In the genomic region with DNA sequence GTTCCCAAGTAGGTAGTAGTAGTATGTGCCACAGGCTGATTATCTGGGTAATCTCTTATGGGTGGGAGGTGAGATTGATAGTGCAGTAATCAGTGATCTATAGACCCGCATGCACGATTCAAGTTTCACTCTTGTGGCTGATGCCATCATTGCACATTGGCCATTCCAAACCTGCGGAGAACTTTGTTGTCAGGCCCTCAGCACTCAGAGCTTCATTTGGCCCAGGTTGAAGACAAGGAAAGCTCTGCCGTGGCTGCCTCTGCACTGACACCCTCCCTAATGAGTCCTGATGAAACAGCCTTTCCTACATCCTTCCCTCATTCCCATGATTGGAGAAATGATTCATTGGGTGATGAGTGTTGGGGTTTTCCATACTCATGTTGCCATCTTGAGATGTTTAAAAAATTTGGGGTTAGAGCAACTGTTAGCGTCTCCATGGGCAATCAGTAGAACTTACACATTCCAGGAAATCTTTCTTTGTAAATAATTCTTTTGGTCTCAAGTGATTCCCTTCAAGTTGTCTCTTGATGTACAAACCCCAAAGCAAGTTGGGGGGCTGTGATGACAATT, we compare ENCODE assay signal across 1 cellular context.
TF ChIP-seq lines count a peak whose summit lies in the region.

No MANE protein-coding gene starts in this region.

TF ChIP-seq in GM23338, 12 proteins besides CTCF, POLR2A, EP300 and RAD21 (continued from another document):
- TF ChIP-seq, protein P1, sequence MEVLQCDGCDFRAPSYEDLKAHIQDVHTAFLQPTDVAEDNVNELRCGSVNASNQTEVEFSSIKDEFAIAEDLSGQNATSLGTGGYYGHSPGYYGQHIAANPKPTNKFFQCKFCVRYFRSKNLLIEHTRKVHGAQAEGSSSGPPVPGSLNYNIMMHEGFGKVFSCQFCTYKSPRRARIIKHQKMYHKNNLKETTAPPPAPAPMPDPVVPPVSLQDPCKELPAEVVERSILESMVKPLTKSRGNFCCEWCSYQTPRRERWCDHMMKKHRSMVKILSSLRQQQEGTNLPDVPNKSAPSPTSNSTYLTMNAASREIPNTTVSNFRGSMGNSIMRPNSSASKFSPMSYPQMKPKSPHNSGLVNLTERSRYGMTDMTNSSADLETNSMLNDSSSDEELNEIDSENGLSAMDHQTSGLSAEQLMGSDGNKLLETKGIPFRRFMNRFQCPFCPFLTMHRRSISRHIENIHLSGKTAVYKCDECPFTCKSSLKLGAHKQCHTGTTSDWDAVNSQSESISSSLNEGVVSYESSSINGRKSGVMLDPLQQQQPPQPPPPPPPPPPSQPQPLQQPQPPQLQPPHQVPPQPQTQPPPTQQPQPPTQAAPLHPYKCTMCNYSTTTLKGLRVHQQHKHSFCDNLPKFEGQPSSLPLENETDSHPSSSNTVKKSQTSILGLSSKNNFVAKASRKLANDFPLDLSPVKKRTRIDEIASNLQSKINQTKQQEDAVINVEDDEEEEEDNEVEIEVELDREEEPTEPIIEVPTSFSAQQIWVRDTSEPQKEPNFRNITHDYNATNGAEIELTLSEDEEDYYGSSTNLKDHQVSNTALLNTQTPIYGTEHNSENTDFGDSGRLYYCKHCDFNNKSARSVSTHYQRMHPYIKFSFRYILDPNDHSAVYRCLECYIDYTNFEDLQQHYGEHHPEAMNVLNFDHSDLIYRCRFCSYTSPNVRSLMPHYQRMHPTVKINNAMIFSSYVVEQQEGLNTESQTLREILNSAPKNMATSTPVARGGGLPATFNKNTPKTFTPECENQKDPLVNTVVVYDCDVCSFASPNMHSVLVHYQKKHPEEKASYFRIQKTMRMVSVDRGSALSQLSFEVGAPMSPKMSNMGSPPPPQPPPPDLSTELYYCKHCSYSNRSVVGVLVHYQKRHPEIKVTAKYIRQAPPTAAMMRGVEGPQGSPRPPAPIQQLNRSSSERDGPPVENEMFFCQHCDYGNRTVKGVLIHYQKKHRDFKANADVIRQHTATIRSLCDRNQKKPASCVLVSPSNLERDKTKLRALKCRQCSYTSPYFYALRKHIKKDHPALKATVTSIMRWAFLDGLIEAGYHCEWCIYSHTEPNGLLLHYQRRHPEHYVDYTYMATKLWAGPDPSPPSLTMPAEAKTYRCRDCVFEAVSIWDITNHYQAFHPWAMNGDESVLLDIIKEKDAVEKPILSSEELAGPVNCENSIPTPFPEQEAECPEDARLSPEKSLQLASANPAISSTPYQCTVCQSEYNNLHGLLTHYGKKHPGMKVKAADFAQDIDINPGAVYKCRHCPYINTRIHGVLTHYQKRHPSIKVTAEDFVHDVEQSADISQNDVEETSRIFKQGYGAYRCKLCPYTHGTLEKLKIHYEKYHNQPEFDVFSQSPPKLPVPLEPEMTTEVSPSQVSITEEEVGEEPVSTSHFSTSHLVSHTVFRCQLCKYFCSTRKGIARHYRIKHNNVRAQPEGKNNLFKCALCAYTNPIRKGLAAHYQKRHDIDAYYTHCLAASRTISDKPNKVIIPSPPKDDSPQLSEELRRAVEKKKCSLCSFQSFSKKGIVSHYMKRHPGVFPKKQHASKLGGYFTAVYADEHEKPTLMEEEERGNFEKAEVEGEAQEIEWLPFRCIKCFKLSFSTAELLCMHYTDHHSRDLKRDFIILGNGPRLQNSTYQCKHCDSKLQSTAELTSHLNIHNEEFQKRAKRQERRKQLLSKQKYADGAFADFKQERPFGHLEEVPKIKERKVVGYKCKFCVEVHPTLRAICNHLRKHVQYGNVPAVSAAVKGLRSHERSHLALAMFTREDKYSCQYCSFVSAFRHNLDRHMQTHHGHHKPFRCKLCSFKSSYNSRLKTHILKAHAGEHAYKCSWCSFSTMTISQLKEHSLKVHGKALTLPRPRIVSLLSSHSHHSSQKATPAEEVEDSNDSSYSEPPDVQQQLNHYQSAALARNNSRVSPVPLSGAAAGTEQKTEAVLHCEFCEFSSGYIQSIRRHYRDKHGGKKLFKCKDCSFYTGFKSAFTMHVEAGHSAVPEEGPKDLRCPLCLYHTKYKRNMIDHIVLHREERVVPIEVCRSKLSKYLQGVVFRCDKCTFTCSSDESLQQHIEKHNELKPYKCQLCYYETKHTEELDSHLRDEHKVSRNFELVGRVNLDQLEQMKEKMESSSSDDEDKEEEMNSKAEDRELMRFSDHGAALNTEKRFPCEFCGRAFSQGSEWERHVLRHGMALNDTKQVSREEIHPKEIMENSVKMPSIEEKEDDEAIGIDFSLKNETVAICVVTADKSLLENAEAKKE (CRISPR knock-in tag; IDR thresholded peaks at IDR 0.05) = no peak
- TF ChIP-seq EZH2 (IDR thresholded peaks at IDR 0.05; ENCODE audit: low read depth, unreplicated experiment) (no peak), ZNF114 (CRISPR knock-in tag; IDR thresholded peaks at IDR 0.05) (no peak), STAT1 (IDR thresholded peaks at IDR 0.05; ENCODE audit: unreplicated experiment) (no peak), POLR2AphosphoS5 (IDR thresholded peaks at IDR 0.05; ENCODE audit: low read depth) (no peak), JUNB (IDR thresholded peaks at IDR 0.05; ENCODE audit: unreplicated experiment) (no peak), ZNF331 (CRISPR knock-in tag; IDR thresholded peaks at IDR 0.05; ENCODE audit: low read depth) (no peak)
- TF ChIP-seq, protein P2, sequence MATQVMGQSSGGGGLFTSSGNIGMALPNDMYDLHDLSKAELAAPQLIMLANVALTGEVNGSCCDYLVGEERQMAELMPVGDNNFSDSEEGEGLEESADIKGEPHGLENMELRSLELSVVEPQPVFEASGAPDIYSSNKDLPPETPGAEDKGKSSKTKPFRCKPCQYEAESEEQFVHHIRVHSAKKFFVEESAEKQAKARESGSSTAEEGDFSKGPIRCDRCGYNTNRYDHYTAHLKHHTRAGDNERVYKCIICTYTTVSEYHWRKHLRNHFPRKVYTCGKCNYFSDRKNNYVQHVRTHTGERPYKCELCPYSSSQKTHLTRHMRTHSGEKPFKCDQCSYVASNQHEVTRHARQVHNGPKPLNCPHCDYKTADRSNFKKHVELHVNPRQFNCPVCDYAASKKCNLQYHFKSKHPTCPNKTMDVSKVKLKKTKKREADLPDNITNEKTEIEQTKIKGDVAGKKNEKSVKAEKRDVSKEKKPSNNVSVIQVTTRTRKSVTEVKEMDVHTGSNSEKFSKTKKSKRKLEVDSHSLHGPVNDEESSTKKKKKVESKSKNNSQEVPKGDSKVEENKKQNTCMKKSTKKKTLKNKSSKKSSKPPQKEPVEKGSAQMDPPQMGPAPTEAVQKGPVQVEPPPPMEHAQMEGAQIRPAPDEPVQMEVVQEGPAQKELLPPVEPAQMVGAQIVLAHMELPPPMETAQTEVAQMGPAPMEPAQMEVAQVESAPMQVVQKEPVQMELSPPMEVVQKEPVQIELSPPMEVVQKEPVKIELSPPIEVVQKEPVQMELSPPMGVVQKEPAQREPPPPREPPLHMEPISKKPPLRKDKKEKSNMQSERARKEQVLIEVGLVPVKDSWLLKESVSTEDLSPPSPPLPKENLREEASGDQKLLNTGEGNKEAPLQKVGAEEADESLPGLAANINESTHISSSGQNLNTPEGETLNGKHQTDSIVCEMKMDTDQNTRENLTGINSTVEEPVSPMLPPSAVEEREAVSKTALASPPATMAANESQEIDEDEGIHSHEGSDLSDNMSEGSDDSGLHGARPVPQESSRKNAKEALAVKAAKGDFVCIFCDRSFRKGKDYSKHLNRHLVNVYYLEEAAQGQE (IDR thresholded peaks at IDR 0.05; ENCODE audit: unreplicated experiment) = no peak
TF ChIP-seq in GM23338: peak in this region for 0.
